ENCODE assay signal across 16 cellular contexts in genomic region chr15:96262497-96263268, GRCh38.
"Had no signal": no experiment of that assay in that cellular context is flagged by ENCODE, and none has a peak within 500 bp of the region (broad histone marks: within the 10 kb centered on the region; RNA-seq: fewer than 3 reads in every experiment).

No MANE protein-coding gene starts in this region.

- H3K9me3 Mint-ChIP-seq: activated T-cell treated with anti-CD3 and anti-CD28 coated beads, Interleukin-2, amount 50 U/mL, for 24 hours; brain; central memory CD8-positive, alpha-beta T cell; natural killer cell treated with Interleukin-12 subunit alpha and Interleukin-12 subunit beta and Interleukin-15 and Interleukin-18, amount 100 ng/mL, for 72 hours; stimulated activated effector memory CD8-positive, alpha-beta T cell treated with anti-CD3 and anti-CD28 coated beads, Interleukin-12 subunit alpha, Interleukin-12 subunit beta, amount 100 ng/mL, for 72 hours had no signal

- H3K4me1 Mint-ChIP-seq: activated CD8-positive, alpha-beta memory T cell treated with anti-CD3 and anti-CD28 coated beads, Interleukin-2, amount 10 ng/mL, durations not matched to agents 7 days and 5 days; central memory CD8-positive, alpha-beta T cell; stimulated activated effector memory CD8-positive, alpha-beta T cell treated with anti-CD3 and anti-CD28 coated beads, Interleukin-12 subunit alpha, Interleukin-12 subunit beta, amount 100 ng/mL, for 72 hours had no signal

- DNase-seq: activated CD4-positive, alpha-beta T cell treated with anti-CD3 and anti-CD28 coated beads, Interleukin-2, amount 50 U/mL, for 48 hours; activated CD8-positive, alpha-beta memory T cell treated with anti-CD3 and anti-CD28 coated beads, Interleukin-2, amount 10 ng/mL, durations not matched to agents 7 days and 5 days; activated effector memory CD4-positive, alpha-beta T cell treated with anti-CD3 and anti-CD28 coated beads, Interleukin-2, amount 50 U/mL, for 16 hours; activated T-cell treated with anti-CD3 and anti-CD28 coated beads, Interleukin-2, amount 50 U/mL, for 24 hours; amniotic stem cell; dermis blood vessel endothelial cell; retina; small intestine; substantia nigra; T-helper 2 cell had no signal

- H3K27ac Mint-ChIP-seq: activated CD8-positive, alpha-beta memory T cell treated with anti-CD3 and anti-CD28 coated beads, Interleukin-2, amount 10 ng/mL, durations not matched to agents 7 days and 5 days; activated naive CD4-positive, alpha-beta T cell treated with anti-CD3 and anti-CD28 coated beads, Interleukin-2, amount 50 U/mL, for 72 hours; activated T-cell treated with anti-CD3 and anti-CD28 coated beads, Interleukin-2, amount 50 U/mL, for 24 hours; natural killer cell treated with Interleukin-12 subunit alpha and Interleukin-12 subunit beta and Interleukin-15 and Interleukin-18, amount 100 ng/mL, for 72 hours; stimulated activated effector memory CD8-positive, alpha-beta T cell treated with anti-CD3 and anti-CD28 coated beads, Interleukin-12 subunit alpha, Interleukin-12 subunit beta, amount 100 ng/mL, for 72 hours had no signal

- H3K27me3 Mint-ChIP-seq: activated CD8-positive, alpha-beta memory T cell treated with anti-CD3 and anti-CD28 coated beads, Interleukin-2, amount 10 ng/mL, durations not matched to agents 7 days and 5 days; brain had no signal

- H3K36me3 Mint-ChIP-seq: activated CD8-positive, alpha-beta memory T cell treated with anti-CD3 and anti-CD28 coated beads, Interleukin-2, amount 10 ng/mL, durations not matched to agents 7 days and 5 days; activated naive CD4-positive, alpha-beta T cell treated with anti-CD3 and anti-CD28 coated beads, Interleukin-2, amount 50 U/mL, for 72 hours; natural killer cell treated with Interleukin-12 subunit alpha and Interleukin-12 subunit beta and Interleukin-15 and Interleukin-18, amount 100 ng/mL, for 72 hours; stimulated activated effector memory CD8-positive, alpha-beta T cell treated with anti-CD3 and anti-CD28 coated beads, Interleukin-12 subunit alpha, Interleukin-12 subunit beta, amount 100 ng/mL, for 72 hours had no signal

- ATAC-seq: activated CD8-positive, alpha-beta memory T cell treated with anti-CD3 and anti-CD28 coated beads, Interleukin-2, amount 10 ng/mL, durations not matched to agents 7 days and 5 days; activated naive CD4-positive, alpha-beta T cell treated with anti-CD3 and anti-CD28 coated beads, Interleukin-2, amount 50 U/mL, for 72 hours; natural killer cell treated with Interleukin-12 subunit alpha and Interleukin-12 subunit beta and Interleukin-15 and Interleukin-18, amount 100 ng/mL, for 72 hours; stimulated activated effector memory CD8-positive, alpha-beta T cell treated with anti-CD3 and anti-CD28 coated beads, Interleukin-12 subunit alpha, Interleukin-12 subunit beta, amount 100 ng/mL, for 72 hours had no signal

- H3K4me3 ChIP-seq: lung had no signal

- H3K4me3 Mint-ChIP-seq: activated CD8-positive, alpha-beta memory T cell treated with anti-CD3 and anti-CD28 coated beads, Interleukin-2, amount 10 ng/mL, durations not matched to agents 7 days and 5 days; activated T-cell treated with anti-CD3 and anti-CD28 coated beads, Interleukin-2, amount 50 U/mL, for 24 hours; brain; central memory CD8-positive, alpha-beta T cell; natural killer cell treated with Interleukin-12 subunit alpha and Interleukin-12 subunit beta and Interleukin-15 and Interleukin-18, amount 100 ng/mL, for 72 hours; stimulated activated effector memory CD8-positive, alpha-beta T cell treated with anti-CD3 and anti-CD28 coated beads, Interleukin-12 subunit alpha, Interleukin-12 subunit beta, amount 100 ng/mL, for 72 hours had no signal
